25 cellular contexts compared by ENCODE assay signal in genomic region chr5:133455681-133456080, GRCh38.
"Had no signal": no experiment of that assay in that cellular context is flagged by ENCODE, and none has a peak within 500 bp of the region (broad histone marks: within the 10 kb centered on the region; RNA-seq: fewer than 3 reads in every experiment).

No MANE protein-coding gene starts in this region.

- H3K27me3 ChIP-seq: pancreas, stomach, thyroid gland had no signal

- FAIRE-seq: bronchial epithelial cell, pancreas had no signal

- ATAC-seq: activated CD4-positive, CD25-positive, alpha-beta regulatory T cell treated with anti-CD3 and anti-CD28 coated beads, Interleukin-2, amount 50 U/mL, for 24 hours; foreskin keratinocyte; pancreas; stimulated activated naive B cell treated with anti-CD40 and anti-IgM and Interleukin-4, amounts not matched to agents 10 μg/mL and 1 μg/mL and 100 μg/mL, for 72 hours had no signal

- H3K36me3 ChIP-seq: esophagus muscularis mucosa, heart right ventricle, left ventricle myocardium inferior, pancreas, prostate gland, stomach, thyroid gland, WERI-Rb-1 had no signal

- H3K27ac ChIP-seq: esophagus muscularis mucosa, foreskin keratinocyte, heart right ventricle, left ventricle myocardium inferior, pancreas, prostate gland, stomach, thyroid gland, WERI-Rb-1 had no signal

- H3K4me3 ChIP-seq: esophagus muscularis mucosa, heart right ventricle, left ventricle myocardium inferior, pancreas, prostate gland, stomach, thyroid gland had no signal

- H3K9me3 ChIP-seq: esophagus muscularis mucosa, heart right ventricle, left ventricle myocardium inferior, pancreas, prostate gland, stomach, thyroid gland had no signal

- H3K4me1 ChIP-seq: esophagus muscularis mucosa, left ventricle myocardium inferior, pancreas, prostate gland, stomach, thyroid gland had no signal

- DNase-seq: activated CD4-positive, alpha-beta T cell treated with anti-CD3 and anti-CD28 coated beads for 48 hours; activated CD4-positive, alpha-beta T cell treated with anti-CD3 and anti-CD28 coated beads, Interleukin-2, amount 50 U/mL, for 48 hours; activated CD8-positive, alpha-beta memory T cell treated with anti-CD3 and anti-CD28 coated beads, Interleukin-2, amount 50 U/mL, for 4 hours; activated gamma-delta T cell; activated naive CD4-positive, alpha-beta T cell treated with anti-CD3 and anti-CD28 coated beads, Interleukin-2, amount 50 U/mL, for 16 hours; activated T-cell treated with anti-CD3 and anti-CD28 coated beads, Interleukin-2, amount 50 U/mL, for 24 hours; dermis blood vessel endothelial cell; effector CD4-positive, alpha-beta T cell; heart right ventricle; kidney glomerular epithelial cell; left ventricle myocardium inferior; naive B cell; nucleus accumbens; pancreas; stimulated activated CD4-positive, alpha-beta T cell treated with anti-CD3 and anti-CD28 coated beads, Interleukin-15, amount 100 ng/mL, for 24 hours; stimulated activated CD4-positive, alpha-beta T cell treated with anti-CD3 and anti-CD28 coated beads, Interleukin-2, amount 100 ng/mL, for 24 hours; stimulated activated naive B cell treated with anti-CD40 and anti-IgM and Interleukin-4, amounts not matched to agents 10 μg/mL and 1 μg/mL and 100 μg/mL, for 72 hours; stomach; thyroid gland had no signal
